In the genomic region with DNA sequence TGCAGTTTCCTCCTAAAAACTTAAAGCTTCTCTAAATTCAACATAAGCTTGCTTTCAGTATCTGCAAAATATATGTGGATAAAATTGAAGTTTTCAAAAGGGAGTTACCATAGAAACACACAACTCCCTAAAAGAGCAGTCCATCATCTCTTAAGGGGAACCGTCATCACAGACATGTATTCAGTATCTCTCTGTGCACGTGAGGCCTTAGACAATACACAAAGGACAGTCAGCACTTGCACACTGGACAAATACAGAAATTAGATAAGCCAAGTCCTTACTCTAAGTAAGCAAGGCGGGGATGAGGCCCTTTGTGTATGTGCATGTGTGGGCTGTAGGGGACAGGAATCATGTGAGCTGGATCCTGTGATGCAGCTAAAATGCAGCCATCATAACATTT, we compare ENCODE assay signal across 1 cellular context.
TF ChIP-seq lines count a peak whose summit lies in the region.

No MANE protein-coding gene starts in this region.

TF ChIP-seq in K562, 482 proteins besides CTCF, POLR2A, EP300 and RAD21 (continued from another document and continues in another):
- TF ChIP-seq, protein P1, sequence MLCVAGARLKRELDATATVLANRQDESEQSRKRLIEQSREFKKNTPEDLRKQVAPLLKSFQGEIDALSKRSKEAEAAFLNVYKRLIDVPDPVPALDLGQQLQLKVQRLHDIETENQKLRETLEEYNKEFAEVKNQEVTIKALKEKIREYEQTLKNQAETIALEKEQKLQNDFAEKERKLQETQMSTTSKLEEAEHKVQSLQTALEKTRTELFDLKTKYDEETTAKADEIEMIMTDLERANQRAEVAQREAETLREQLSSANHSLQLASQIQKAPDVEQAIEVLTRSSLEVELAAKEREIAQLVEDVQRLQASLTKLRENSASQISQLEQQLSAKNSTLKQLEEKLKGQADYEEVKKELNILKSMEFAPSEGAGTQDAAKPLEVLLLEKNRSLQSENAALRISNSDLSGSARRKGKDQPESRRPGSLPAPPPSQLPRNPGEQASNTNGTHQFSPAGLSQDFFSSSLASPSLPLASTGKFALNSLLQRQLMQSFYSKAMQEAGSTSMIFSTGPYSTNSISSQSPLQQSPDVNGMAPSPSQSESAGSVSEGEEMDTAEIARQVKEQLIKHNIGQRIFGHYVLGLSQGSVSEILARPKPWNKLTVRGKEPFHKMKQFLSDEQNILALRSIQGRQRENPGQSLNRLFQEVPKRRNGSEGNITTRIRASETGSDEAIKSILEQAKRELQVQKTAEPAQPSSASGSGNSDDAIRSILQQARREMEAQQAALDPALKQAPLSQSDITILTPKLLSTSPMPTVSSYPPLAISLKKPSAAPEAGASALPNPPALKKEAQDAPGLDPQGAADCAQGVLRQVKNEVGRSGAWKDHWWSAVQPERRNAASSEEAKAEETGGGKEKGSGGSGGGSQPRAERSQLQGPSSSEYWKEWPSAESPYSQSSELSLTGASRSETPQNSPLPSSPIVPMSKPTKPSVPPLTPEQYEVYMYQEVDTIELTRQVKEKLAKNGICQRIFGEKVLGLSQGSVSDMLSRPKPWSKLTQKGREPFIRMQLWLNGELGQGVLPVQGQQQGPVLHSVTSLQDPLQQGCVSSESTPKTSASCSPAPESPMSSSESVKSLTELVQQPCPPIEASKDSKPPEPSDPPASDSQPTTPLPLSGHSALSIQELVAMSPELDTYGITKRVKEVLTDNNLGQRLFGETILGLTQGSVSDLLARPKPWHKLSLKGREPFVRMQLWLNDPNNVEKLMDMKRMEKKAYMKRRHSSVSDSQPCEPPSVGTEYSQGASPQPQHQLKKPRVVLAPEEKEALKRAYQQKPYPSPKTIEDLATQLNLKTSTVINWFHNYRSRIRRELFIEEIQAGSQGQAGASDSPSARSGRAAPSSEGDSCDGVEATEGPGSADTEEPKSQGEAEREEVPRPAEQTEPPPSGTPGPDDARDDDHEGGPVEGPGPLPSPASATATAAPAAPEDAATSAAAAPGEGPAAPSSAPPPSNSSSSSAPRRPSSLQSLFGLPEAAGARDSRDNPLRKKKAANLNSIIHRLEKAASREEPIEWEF (CRISPR knock-in tag; IDR thresholded peaks at IDR 0.05): no peak
- TF ChIP-seq, protein P2, sequence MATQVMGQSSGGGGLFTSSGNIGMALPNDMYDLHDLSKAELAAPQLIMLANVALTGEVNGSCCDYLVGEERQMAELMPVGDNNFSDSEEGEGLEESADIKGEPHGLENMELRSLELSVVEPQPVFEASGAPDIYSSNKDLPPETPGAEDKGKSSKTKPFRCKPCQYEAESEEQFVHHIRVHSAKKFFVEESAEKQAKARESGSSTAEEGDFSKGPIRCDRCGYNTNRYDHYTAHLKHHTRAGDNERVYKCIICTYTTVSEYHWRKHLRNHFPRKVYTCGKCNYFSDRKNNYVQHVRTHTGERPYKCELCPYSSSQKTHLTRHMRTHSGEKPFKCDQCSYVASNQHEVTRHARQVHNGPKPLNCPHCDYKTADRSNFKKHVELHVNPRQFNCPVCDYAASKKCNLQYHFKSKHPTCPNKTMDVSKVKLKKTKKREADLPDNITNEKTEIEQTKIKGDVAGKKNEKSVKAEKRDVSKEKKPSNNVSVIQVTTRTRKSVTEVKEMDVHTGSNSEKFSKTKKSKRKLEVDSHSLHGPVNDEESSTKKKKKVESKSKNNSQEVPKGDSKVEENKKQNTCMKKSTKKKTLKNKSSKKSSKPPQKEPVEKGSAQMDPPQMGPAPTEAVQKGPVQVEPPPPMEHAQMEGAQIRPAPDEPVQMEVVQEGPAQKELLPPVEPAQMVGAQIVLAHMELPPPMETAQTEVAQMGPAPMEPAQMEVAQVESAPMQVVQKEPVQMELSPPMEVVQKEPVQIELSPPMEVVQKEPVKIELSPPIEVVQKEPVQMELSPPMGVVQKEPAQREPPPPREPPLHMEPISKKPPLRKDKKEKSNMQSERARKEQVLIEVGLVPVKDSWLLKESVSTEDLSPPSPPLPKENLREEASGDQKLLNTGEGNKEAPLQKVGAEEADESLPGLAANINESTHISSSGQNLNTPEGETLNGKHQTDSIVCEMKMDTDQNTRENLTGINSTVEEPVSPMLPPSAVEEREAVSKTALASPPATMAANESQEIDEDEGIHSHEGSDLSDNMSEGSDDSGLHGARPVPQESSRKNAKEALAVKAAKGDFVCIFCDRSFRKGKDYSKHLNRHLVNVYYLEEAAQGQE (CRISPR knock-in tag; IDR thresholded peaks at IDR 0.05; ENCODE audit: low read depth): peak; percentile 42; the same call in 1 of the 2 replicates
- TF ChIP-seq SRSF3 (IDR thresholded peaks at IDR 0.05; ENCODE audit: insufficient read depth, low read length) (no peak), ZNF24 (IDR thresholded peaks at IDR 0.05) (no peak), PHB2 (IDR thresholded peaks at IDR 0.05; ENCODE audit: low read depth) (no peak), RBM15 (IDR thresholded peaks at IDR 0.05; ENCODE audit: insufficient read depth, low read length) (no peak), NFXL1 (CRISPR knock-in tag; IDR thresholded peaks at IDR 0.05) (no peak), HCFC1 (IDR thresholded peaks at IDR 0.05; ENCODE audit: low read depth, low read length) (no peak), SMARCA5 (IDR thresholded peaks at IDR 0.05) (no peak), ZNF212 (CRISPR knock-in tag; IDR thresholded peaks at IDR 0.05) (no peak), ESRRA (IDR thresholded peaks at IDR 0.05; ENCODE audit: borderline replicate concordance, low read depth) (no peak), ZEB2 (IDR thresholded peaks at IDR 0.05) (no peak), KDM1A (IDR thresholded peaks at IDR 0.05) (no peak), ZNF76 (CRISPR knock-in tag; IDR thresholded peaks at IDR 0.05; ENCODE audit: borderline replicate concordance) (no peak), SUPT5H (IDR thresholded peaks at IDR 0.05) (no peak), GTF2E2 (tag; IDR thresholded peaks at IDR 0.05) (no peak), NR1H2 (CRISPR knock-in tag; IDR thresholded peaks at IDR 0.05) (no peak), KAT8 (IDR thresholded peaks at IDR 0.05; ENCODE audit: low read depth) (no peak), ZNF707 (CRISPR knock-in tag; conservative IDR thresholded peaks at IDR 0.05) (no peak), CAMTA2 (CRISPR knock-in tag; conservative IDR thresholded peaks at IDR 0.05) (no peak), CTBP1 (IDR thresholded peaks at IDR 0.05; ENCODE audit: borderline replicate concordance) (peak; percentile 66; the same call in 1 of the 2 replicates), BRD4 (IDR thresholded peaks at IDR 0.05) (no peak), CREBBP (IDR thresholded peaks at IDR 0.05; ENCODE audit: low read depth, low read length) (no peak), NFE2 (IDR thresholded peaks at IDR 0.05; ENCODE audit: low read depth) (peak; percentile 21; the same call in 1 of the 2 replicates), TSC22D4 (tag; IDR thresholded peaks at IDR 0.05) (no peak), MCM5 (IDR thresholded peaks at IDR 0.05; ENCODE audit: low read depth) (no peak), PML (IDR thresholded peaks at IDR 0.05; ENCODE audit: low read length) (no peak), STAG1 (CRISPR knock-in tag; IDR thresholded peaks at IDR 0.05; ENCODE audit: borderline replicate concordance) (no peak), MAFK (IDR thresholded peaks at IDR 0.05; ENCODE audit: low read length) (no peak), POLR2AphosphoS5 (IDR thresholded peaks at IDR 0.05; ENCODE audit: control insufficient read depth, insufficient read depth, low read depth, low read length) (no peak), EZH2 (IDR thresholded peaks at IDR 0.05; ENCODE audit: borderline replicate concordance, low read depth, low read length) (no peak), ZFX (CRISPR knock-in tag; IDR thresholded peaks at IDR 0.05) (peak; percentile 40), ZNF696 (CRISPR knock-in tag; conservative IDR thresholded peaks at IDR 0.05) (no peak), RBM25 (IDR thresholded peaks at IDR 0.05; ENCODE audit: low read depth, low read length, severe bottlenecking) (no peak), PPARD (CRISPR knock-in tag; IDR thresholded peaks at IDR 0.05) (no peak), ZNF551 (CRISPR knock-in tag; IDR thresholded peaks at IDR 0.05) (no peak), CHD1 (IDR thresholded peaks at IDR 0.05; ENCODE audit: low read length) (no peak)
- TF ChIP-seq, protein P3, sequence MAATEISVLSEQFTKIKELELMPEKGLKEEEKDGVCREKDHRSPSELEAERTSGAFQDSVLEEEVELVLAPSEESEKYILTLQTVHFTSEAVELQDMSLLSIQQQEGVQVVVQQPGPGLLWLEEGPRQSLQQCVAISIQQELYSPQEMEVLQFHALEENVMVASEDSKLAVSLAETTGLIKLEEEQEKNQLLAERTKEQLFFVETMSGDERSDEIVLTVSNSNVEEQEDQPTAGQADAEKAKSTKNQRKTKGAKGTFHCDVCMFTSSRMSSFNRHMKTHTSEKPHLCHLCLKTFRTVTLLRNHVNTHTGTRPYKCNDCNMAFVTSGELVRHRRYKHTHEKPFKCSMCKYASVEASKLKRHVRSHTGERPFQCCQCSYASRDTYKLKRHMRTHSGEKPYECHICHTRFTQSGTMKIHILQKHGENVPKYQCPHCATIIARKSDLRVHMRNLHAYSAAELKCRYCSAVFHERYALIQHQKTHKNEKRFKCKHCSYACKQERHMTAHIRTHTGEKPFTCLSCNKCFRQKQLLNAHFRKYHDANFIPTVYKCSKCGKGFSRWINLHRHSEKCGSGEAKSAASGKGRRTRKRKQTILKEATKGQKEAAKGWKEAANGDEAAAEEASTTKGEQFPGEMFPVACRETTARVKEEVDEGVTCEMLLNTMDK (IDR thresholded peaks at IDR 0.05; ENCODE audit: borderline replicate concordance, insufficient read depth, low read depth, low read length, poor library complexity, severe bottlenecking): no peak
- TF ChIP-seq, protein P4, sequence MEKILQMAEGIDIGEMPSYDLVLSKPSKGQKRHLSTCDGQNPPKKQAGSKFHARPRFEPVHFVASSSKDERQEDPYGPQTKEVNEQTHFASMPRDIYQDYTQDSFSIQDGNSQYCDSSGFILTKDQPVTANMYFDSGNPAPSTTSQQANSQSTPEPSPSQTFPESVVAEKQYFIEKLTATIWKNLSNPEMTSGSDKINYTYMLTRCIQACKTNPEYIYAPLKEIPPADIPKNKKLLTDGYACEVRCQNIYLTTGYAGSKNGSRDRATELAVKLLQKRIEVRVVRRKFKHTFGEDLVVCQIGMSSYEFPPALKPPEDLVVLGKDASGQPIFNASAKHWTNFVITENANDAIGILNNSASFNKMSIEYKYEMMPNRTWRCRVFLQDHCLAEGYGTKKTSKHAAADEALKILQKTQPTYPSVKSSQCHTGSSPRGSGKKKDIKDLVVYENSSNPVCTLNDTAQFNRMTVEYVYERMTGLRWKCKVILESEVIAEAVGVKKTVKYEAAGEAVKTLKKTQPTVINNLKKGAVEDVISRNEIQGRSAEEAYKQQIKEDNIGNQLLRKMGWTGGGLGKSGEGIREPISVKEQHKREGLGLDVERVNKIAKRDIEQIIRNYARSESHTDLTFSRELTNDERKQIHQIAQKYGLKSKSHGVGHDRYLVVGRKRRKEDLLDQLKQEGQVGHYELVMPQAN (IDR thresholded peaks at IDR 0.05; ENCODE audit: borderline replicate concordance): no peak
- TF ChIP-seq, protein P5, sequence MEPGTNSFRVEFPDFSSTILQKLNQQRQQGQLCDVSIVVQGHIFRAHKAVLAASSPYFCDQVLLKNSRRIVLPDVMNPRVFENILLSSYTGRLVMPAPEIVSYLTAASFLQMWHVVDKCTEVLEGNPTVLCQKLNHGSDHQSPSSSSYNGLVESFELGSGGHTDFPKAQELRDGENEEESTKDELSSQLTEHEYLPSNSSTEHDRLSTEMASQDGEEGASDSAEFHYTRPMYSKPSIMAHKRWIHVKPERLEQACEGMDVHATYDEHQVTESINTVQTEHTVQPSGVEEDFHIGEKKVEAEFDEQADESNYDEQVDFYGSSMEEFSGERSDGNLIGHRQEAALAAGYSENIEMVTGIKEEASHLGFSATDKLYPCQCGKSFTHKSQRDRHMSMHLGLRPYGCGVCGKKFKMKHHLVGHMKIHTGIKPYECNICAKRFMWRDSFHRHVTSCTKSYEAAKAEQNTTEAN (CRISPR knock-in tag; IDR thresholded peaks at IDR 0.05): peak; percentile 60; the same call in 1 of the 2 replicates
- TF ChIP-seq, protein P6, sequence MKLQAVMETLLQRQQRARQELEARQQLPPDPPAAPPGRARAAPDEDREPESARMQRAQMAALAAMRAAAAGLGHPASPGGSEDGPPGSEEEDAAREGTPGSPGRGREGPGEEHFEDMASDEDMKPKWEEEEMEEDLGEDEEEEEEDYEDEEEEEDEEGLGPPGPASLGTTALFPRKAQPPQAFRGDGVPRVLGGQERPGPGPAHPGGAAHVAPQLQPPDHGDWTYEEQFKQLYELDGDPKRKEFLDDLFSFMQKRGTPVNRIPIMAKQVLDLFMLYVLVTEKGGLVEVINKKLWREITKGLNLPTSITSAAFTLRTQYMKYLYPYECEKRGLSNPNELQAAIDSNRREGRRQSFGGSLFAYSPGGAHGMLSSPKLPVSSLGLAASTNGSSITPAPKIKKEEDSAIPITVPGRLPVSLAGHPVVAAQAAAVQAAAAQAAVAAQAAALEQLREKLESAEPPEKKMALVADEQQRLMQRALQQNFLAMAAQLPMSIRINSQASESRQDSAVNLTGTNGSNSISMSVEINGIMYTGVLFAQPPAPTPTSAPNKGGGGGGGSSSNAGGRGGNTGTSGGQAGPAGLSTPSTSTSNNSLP (IDR thresholded peaks at IDR 0.05; ENCODE audit: borderline replicate concordance, low read depth, low read length): no peak
- TF ChIP-seq, protein P7, sequence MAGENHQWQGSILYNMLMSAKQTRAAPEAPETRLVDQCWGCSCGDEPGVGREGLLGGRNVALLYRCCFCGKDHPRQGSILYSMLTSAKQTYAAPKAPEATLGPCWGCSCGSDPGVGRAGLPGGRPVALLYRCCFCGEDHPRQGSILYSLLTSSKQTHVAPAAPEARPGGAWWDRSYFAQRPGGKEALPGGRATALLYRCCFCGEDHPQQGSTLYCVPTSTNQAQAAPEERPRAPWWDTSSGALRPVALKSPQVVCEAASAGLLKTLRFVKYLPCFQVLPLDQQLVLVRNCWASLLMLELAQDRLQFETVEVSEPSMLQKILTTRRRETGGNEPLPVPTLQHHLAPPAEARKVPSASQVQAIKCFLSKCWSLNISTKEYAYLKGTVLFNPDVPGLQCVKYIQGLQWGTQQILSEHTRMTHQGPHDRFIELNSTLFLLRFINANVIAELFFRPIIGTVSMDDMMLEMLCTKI (IDR thresholded peaks at IDR 0.05; ENCODE audit: partially characterized antibody): no peak
- TF ChIP-seq, protein P8, sequence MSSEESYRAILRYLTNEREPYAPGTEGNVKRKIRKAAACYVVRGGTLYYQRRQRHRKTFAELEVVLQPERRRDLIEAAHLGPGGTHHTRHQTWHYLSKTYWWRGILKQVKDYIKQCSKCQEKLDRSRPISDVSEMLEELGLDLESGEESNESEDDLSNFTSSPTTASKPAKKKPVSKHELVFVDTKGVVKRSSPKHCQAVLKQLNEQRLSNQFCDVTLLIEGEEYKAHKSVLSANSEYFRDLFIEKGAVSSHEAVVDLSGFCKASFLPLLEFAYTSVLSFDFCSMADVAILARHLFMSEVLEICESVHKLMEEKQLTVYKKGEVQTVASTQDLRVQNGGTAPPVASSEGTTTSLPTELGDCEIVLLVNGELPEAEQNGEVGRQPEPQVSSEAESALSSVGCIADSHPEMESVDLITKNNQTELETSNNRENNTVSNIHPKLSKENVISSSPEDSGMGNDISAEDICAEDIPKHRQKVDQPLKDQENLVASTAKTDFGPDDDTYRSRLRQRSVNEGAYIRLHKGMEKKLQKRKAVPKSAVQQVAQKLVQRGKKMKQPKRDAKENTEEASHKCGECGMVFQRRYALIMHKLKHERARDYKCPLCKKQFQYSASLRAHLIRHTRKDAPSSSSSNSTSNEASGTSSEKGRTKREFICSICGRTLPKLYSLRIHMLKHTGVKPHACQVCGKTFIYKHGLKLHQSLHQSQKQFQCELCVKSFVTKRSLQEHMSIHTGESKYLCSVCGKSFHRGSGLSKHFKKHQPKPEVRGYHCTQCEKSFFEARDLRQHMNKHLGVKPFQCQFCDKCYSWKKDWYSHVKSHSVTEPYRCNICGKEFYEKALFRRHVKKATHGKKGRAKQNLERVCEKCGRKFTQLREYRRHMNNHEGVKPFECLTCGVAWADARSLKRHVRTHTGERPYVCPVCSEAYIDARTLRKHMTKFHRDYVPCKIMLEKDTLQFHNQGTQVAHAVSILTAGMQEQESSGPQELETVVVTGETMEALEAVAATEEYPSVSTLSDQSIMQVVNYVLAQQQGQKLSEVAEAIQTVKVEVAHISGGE (CRISPR knock-in tag; IDR thresholded peaks at IDR 0.05): no peak
